Comparison of ENCODE assay signal across 16 cellular contexts in genomic region chr2:19839438-19839837, GRCh38.
"Had no signal": no experiment of that assay in that cellular context is flagged by ENCODE, and none has a peak within 500 bp of the region (broad histone marks: within the 10 kb centered on the region; RNA-seq: fewer than 3 reads in every experiment).

No MANE protein-coding gene starts in this region.

- DNase-seq: activated CD4-positive, alpha-beta T cell treated with anti-CD3 and anti-CD28 coated beads for 1 hour; activated gamma-delta T cell; activated T-cell treated with anti-CD3 and anti-CD28 coated beads, Interleukin-2, amount 50 U/mL, for 4 hours; effector memory CD4-positive, alpha-beta T cell; foreskin melanocyte; kidney glomerular epithelial cell; left ventricle myocardium superior; naive thymus-derived CD8-positive, alpha-beta T cell; SK-N-SH; stimulated activated CD4-positive, alpha-beta T cell treated with anti-CD3 and anti-CD28 coated beads, Interleukin-4, amount 100 ng/mL, for 1 hour; T-helper 1 cell; T1000 had no signal

- H3K27ac Mint-ChIP-seq: activated naive CD4-positive, alpha-beta T cell treated with anti-CD3 and anti-CD28 coated beads, Interleukin-2, amount 50 U/mL, for 72 hours; brain; memory B cell; naive thymus-derived CD8-positive, alpha-beta T cell had no signal

- H3K4me1 Mint-ChIP-seq: brain; central memory CD8-positive, alpha-beta T cell; memory B cell had no signal

- ATAC-seq: activated naive CD4-positive, alpha-beta T cell treated with anti-CD3 and anti-CD28 coated beads, Interleukin-2, amount 50 U/mL, for 72 hours; activated T-cell treated with anti-CD3 and anti-CD28 coated beads, Interleukin-2, amount 50 U/mL, for 4 hours; left ventricle myocardium superior; naive thymus-derived CD8-positive, alpha-beta T cell had no signal

- H3K4me3 Mint-ChIP-seq: activated T-cell treated with anti-CD3 and anti-CD28 coated beads, Interleukin-2, amount 50 U/mL, for 4 hours; brain; central memory CD8-positive, alpha-beta T cell; memory B cell; naive thymus-derived CD8-positive, alpha-beta T cell had no signal

- H3K36me3 Mint-ChIP-seq: activated naive CD4-positive, alpha-beta T cell treated with anti-CD3 and anti-CD28 coated beads, Interleukin-2, amount 50 U/mL, for 72 hours; brain; memory B cell; naive thymus-derived CD8-positive, alpha-beta T cell had no signal

- H3K9me3 Mint-ChIP-seq: activated naive CD4-positive, alpha-beta T cell treated with anti-CD3 and anti-CD28 coated beads, Interleukin-2, amount 50 U/mL, for 72 hours; activated T-cell treated with anti-CD3 and anti-CD28 coated beads, Interleukin-2, amount 50 U/mL, for 4 hours; central memory CD8-positive, alpha-beta T cell; memory B cell; naive thymus-derived CD8-positive, alpha-beta T cell had no signal
